ENCODE assay signal across 20 cellular contexts in the genomic region with DNA sequence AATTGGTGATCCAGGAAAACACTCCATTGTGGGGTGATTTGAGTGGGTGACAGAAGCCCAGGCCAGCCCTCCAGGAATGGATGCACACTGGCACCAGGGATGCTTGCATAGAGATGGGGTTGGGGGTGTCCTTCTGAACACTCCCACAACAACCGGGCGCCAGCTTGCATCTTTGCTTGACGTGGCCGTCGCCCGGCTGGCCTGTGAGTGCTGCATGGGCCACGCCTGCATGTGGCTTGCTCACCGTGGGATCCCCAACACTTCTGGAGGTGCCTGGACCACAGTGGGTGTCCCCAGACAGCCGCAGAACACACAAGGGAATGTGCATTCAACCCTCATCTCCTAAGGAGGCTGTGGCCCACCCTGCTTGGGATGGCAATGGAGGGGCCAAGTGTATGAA.
"Had no signal": no experiment of that assay in that cellular context is flagged by ENCODE, and none has a peak within 500 bp of the region (broad histone marks: within the 10 kb centered on the region; RNA-seq: fewer than 3 reads in every experiment).

No MANE protein-coding gene starts in this region.

- H3K4me3 ChIP-seq: colonic mucosa, heart left ventricle, mucosa of descending colon, neural progenitor cell, psoas muscle, spleen, thyroid gland, uterus had no signal

- H3K9me3 Mint-ChIP-seq: naive thymus-derived CD8-positive, alpha-beta T cell; neural progenitor cell; type B pancreatic cell had no signal

- H2AFZ ChIP-seq: neural progenitor cell had no signal

- H3K4me3 Mint-ChIP-seq: naive thymus-derived CD8-positive, alpha-beta T cell; neural progenitor cell; type B pancreatic cell had no signal

- H3K4me1 ChIP-seq: colonic mucosa, neural progenitor cell, psoas muscle had no signal

- H3K27ac ChIP-seq: colonic mucosa, heart left ventricle, neural progenitor cell, psoas muscle, spleen, uterus had no signal

- H3K9me3 ChIP-seq: colonic mucosa, heart left ventricle, mucosa of descending colon, psoas muscle, spleen, thyroid gland, uterus had no signal

- H3K4me1 Mint-ChIP-seq: naive thymus-derived CD8-positive, alpha-beta T cell had no signal

- H3K36me3 Mint-ChIP-seq: naive thymus-derived CD8-positive, alpha-beta T cell; neural progenitor cell; type B pancreatic cell had no signal

- H3K27me3 Mint-ChIP-seq: naive thymus-derived CD8-positive, alpha-beta T cell; type B pancreatic cell had no signal

- H3K9ac ChIP-seq: neural progenitor cell had no signal

- H3K4me2 ChIP-seq: neural progenitor cell had no signal

- ATAC-seq: heart left ventricle; mucosa of descending colon; naive thymus-derived CD8-positive, alpha-beta T cell; psoas muscle; sciatic nerve had no signal

- DNase-seq: cerebellar nuclear complex; colonic mucosa; dermis blood vessel endothelial cell; hippocampal formation; mammary epithelial cell; mucosa of descending colon; naive thymus-derived CD8-positive, alpha-beta T cell; retina; spleen; stimulated activated CD4-positive, alpha-beta T cell treated with anti-CD3 and anti-CD28 coated beads, Interleukin-15, amount 100 ng/mL, for 24 hours; stimulated activated CD4-positive, alpha-beta T cell treated with anti-CD3 and anti-CD28 coated beads, Interleukin-1b, Interleukin-23, amount 100 ng/mL, for 48 hours; stimulated activated CD4-positive, alpha-beta T cell treated with anti-CD3 and anti-CD28 coated beads, Interleukin-4, amount 100 ng/mL, for 4 hours; stimulated activated naive CD4-positive, alpha-beta T cell; thyroid gland; uterus had no signal

- H3K36me3 ChIP-seq: colonic mucosa, heart left ventricle, neural progenitor cell, spleen, thyroid gland, uterus had no signal

- H3K27ac Mint-ChIP-seq: neural progenitor cell, type B pancreatic cell had no signal

- H3K27me3 ChIP-seq: colonic mucosa, heart left ventricle, neural progenitor cell, spleen, thyroid gland, uterus had no signal
